22 cellular contexts compared by ENCODE assay signal in the genomic region with DNA sequence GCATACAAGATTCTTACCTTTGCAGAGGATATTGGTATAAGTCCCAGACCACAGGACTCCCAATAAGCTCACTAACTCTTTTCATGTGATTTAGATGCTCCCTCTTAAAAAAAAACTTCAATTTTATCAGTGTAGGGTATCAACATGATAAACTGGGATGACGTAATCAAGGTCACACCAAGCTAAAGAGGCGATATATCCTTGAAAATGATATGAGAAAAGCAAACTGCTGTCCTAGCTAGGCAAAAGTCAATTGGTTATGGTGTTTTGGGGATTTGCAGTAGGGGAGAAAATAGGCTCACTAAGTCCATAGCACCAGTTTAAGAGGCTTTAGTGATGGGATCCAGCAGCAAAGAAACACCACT.
"Had no signal": no experiment of that assay in that cellular context is flagged by ENCODE, and none has a peak within 500 bp of the region (broad histone marks: within the 10 kb centered on the region; RNA-seq: fewer than 3 reads in every experiment).

No MANE protein-coding gene starts in this region.

- FAIRE-seq: endometrium, pancreas had no signal

- H3K36me3 Mint-ChIP-seq: activated naive CD4-positive, alpha-beta T cell treated with anti-CD3 and anti-CD28 coated beads, Interleukin-2, amount 50 U/mL, for 24 hours; natural killer cell treated with Interleukin-12 subunit alpha and Interleukin-12 subunit beta and Interleukin-15 and Interleukin-18, amount 100 ng/mL, for 72 hours had no signal

- DNase-seq: activated gamma-delta T cell; brain microvascular endothelial cell; effector CD4-positive, alpha-beta T cell; foreskin fibroblast; hippocampal formation; left ventricle myocardium superior; pancreas; psoas muscle; right cardiac atrium; stimulated activated CD4-positive, alpha-beta T cell treated with anti-CD3 and anti-CD28 coated beads, Interleukin-12 subunit alpha, Interleukin-12 subunit beta, amount 100 ng/mL, for 4 hours; stimulated activated CD4-positive, alpha-beta T cell treated with anti-CD3 and anti-CD28 coated beads, Interleukin-4, amount 100 ng/mL, for 4 hours; substantia nigra; tibial artery had no signal

- H3K4me3 Mint-ChIP-seq: activated CD4-positive, alpha-beta memory T cell treated with anti-CD3 and anti-CD28 coated beads, Interleukin-2, amount 10 ng/mL, durations not matched to agents 7 days and 5 days; activated CD4-positive, alpha-beta T cell treated with anti-CD3 and anti-CD28 coated beads, Interleukin-2, amount 10 ng/mL, durations not matched to agents 24 days and 14 days; activated naive CD4-positive, alpha-beta T cell treated with anti-CD3 and anti-CD28 coated beads, Interleukin-2, amount 50 U/mL, for 24 hours; dendritic cell treated with granulocyte-macrophage colony-stimulating factor and Interleukin-4, amounts not matched to agents 40 ng/mL and 50 ng/mL, for 4 days; natural killer cell treated with Interleukin-12 subunit alpha and Interleukin-12 subunit beta and Interleukin-15 and Interleukin-18, amount 100 ng/mL, for 72 hours; stimulated activated naive CD8-positive, alpha-beta T cell treated with anti-CD3 and anti-CD28 coated beads, Interleukin-15, Interleukin-2, amounts not matched to agents 100 ng/mL and 50 ng/mL, for 24 hours had no signal

- H3K4me1 ChIP-seq: ascending aorta, pancreas, psoas muscle, tibial artery had no signal

- H3K27ac ChIP-seq: ascending aorta, brain microvascular endothelial cell, neutrophil, pancreas, psoas muscle, tibial artery had no signal

- H3K9me3 ChIP-seq: ascending aorta, neutrophil, pancreas, psoas muscle, tibial artery had no signal

- H3K27ac Mint-ChIP-seq: activated CD4-positive, alpha-beta memory T cell treated with anti-CD3 and anti-CD28 coated beads, Interleukin-2, amount 10 ng/mL, durations not matched to agents 7 days and 5 days; activated CD4-positive, alpha-beta T cell treated with anti-CD3 and anti-CD28 coated beads, Interleukin-2, amount 10 ng/mL, durations not matched to agents 24 days and 14 days; activated naive CD4-positive, alpha-beta T cell treated with anti-CD3 and anti-CD28 coated beads, Interleukin-2, amount 50 U/mL, for 24 hours; dendritic cell treated with granulocyte-macrophage colony-stimulating factor and Interleukin-4, amounts not matched to agents 40 ng/mL and 50 ng/mL, for 4 days; natural killer cell treated with Interleukin-12 subunit alpha and Interleukin-12 subunit beta and Interleukin-15 and Interleukin-18, amount 100 ng/mL, for 72 hours; stimulated activated naive CD8-positive, alpha-beta T cell treated with anti-CD3 and anti-CD28 coated beads, Interleukin-15, Interleukin-2, amounts not matched to agents 100 ng/mL and 50 ng/mL, for 24 hours had no signal

- ATAC-seq: left ventricle myocardium superior, psoas muscle, right cardiac atrium had no signal

- H3K9me3 Mint-ChIP-seq: activated CD4-positive, alpha-beta memory T cell treated with anti-CD3 and anti-CD28 coated beads, Interleukin-2, amount 10 ng/mL, durations not matched to agents 7 days and 5 days; activated CD4-positive, alpha-beta T cell treated with anti-CD3 and anti-CD28 coated beads, Interleukin-2, amount 10 ng/mL, durations not matched to agents 24 days and 14 days; activated naive CD4-positive, alpha-beta T cell treated with anti-CD3 and anti-CD28 coated beads, Interleukin-2, amount 50 U/mL, for 24 hours; dendritic cell treated with granulocyte-macrophage colony-stimulating factor and Interleukin-4, amounts not matched to agents 40 ng/mL and 50 ng/mL, for 4 days; natural killer cell treated with Interleukin-12 subunit alpha and Interleukin-12 subunit beta and Interleukin-15 and Interleukin-18, amount 100 ng/mL, for 72 hours; stimulated activated naive CD8-positive, alpha-beta T cell treated with anti-CD3 and anti-CD28 coated beads, Interleukin-15, Interleukin-2, amounts not matched to agents 100 ng/mL and 50 ng/mL, for 24 hours had no signal

- H3K36me3 ChIP-seq: ascending aorta, brain microvascular endothelial cell, neutrophil, pancreas, tibial artery had no signal

- H3K4me3 ChIP-seq: ascending aorta, pancreas, psoas muscle, tibial artery had no signal

- H3K4me1 Mint-ChIP-seq: activated naive CD4-positive, alpha-beta T cell treated with anti-CD3 and anti-CD28 coated beads, Interleukin-2, amount 50 U/mL, for 24 hours had no signal

- H3K27me3 ChIP-seq: ascending aorta, brain microvascular endothelial cell, neutrophil, pancreas, tibial artery had no signal
